26 cellular contexts compared by ENCODE assay signal in genomic region chr12:105316931-105317330, GRCh38. TPM values are rescaled to one million over a fixed set of nuclear protein-coding genes. Genes with fewer than 3 reads are reported as not detected.
DNase-seq lines count a peak whose midpoint lies in the region; ATAC-seq, FAIRE-seq and TF ChIP-seq lines count a peak whose summit lies in the region.
"Had no signal": no experiment of that assay in that cellular context is flagged by ENCODE, and none has a peak within 500 bp of the region (broad histone marks: within the 10 kb centered on the region; RNA-seq: fewer than 3 reads in every experiment).

No MANE protein-coding gene starts in this region.

- peak overlapping the region; percentile 76 for H3K4me2 ChIP-seq in IMR-90 (ENCODE audit: low read depth, low read length)
- H3K4me2 ChIP-seq in hepatocyte, result peak overlapping the region; percentile 39

- peaks cover 6 to 42% of the 10 kb centered on the region in 2 experiments; a peak in 2 of 4 replicates for H3K79me1 ChIP-seq in IMR-90 (ENCODE audit: low read depth in 1 of 2, low read length in 2 of 2)

- H3K9me2 ChIP-seq in hepatocyte (replicated peaks; ENCODE audit: insufficient read depth), result no peaks in the 10 kb centered on the region

- peak overlapping the region; percentile 96 for H3K18ac ChIP-seq in IMR-90 (ENCODE audit: low read depth, low read length)

- H3K23ac ChIP-seq in IMR-90 (ENCODE audit: low read depth, low read length), result peak overlapping the region; percentile 95

- H3K27me3 ChIP-seq in AG04450 (ENCODE audit: control insufficient read depth, insufficient read depth, low read length) (no peaks in the 10 kb centered on the region), IMR-90 (ENCODE audit: control insufficient read depth, insufficient read depth, low read length) (no peaks in the 10 kb centered on the region), hepatocyte (no peaks in the 10 kb centered on the region), pancreas (no peaks in the 10 kb centered on the region)
- H3K27me3 ChIP-seq: neutrophil, uterus had no signal

- H3K9me1 ChIP-seq in IMR-90 (ENCODE audit: insufficient read depth, low read length), result peaks cover 23% of the 10 kb centered on the region

- no peaks in the 10 kb centered on the region for H3K79me2 ChIP-seq in hepatocyte

- peak overlapping the region; percentile 95 for H3K56ac ChIP-seq in IMR-90 (ENCODE audit: extremely low read depth, insufficient read depth, low read length)

- TF ChIP-seq RAD21 in IMR-90 (IDR thresholded peaks at IDR 0.05; ENCODE audit: low read length), result no peak

- H3K27ac ChIP-seq in AG04450 (ENCODE audit: low read depth, low read length), result peak overlapping the region; percentile 88
- H3K27ac ChIP-seq in IMR-90 (ENCODE audit: insufficient read depth, low read length), result peak overlapping the region; percentile 99
- H3K27ac ChIP-seq in hepatocyte, result peak overlapping the region; percentile 94
- peak overlapping the region in 3 of 4 donors; percentile 38 to 67 (median 62) for H3K27ac ChIP-seq in pancreas
- H3K27ac ChIP-seq: cardiac muscle cell, heart right ventricle, left ventricle myocardium inferior, neutrophil, uterus had no signal

- H2BK20ac ChIP-seq in IMR-90 (ENCODE audit: low read depth, low read length), result peak overlapping the region; percentile 100

- peak overlapping the region; percentile 76 to 93 for H4K8ac ChIP-seq in IMR-90 (ENCODE audit: low read depth in 2 of 2, low read length in 2 of 2)

- ATAC-seq in IMR-90 (ENCODE audit: low read depth) (no peak), pancreas (no peak), GM19455 (IDR thresholded peaks at IDR 0.05; ENCODE audit: unreplicated experiment) (no peak), GM21526 (IDR thresholded peaks at IDR 0.05; ENCODE audit: low FRiP score, unreplicated experiment) (no peak)
- ATAC-seq: HCT116, heart right ventricle had no signal

- no peak for TF ChIP-seq POLR2A in IMR-90 (IDR thresholded peaks at IDR 0.05; ENCODE audit: low read depth, low read length)

- peak overlapping the region; percentile 97 for H3K14ac ChIP-seq in IMR-90 (replicated peaks; ENCODE audit: low read depth, low read length)

- peak overlapping the region; percentile 98 for H2BK5ac ChIP-seq in IMR-90 (ENCODE audit: low read depth, low read length, poor library complexity, severe bottlenecking)

- H3K4me3 ChIP-seq in AG04450 (ENCODE audit: low read depth, low read length), result no peak overlapping the region
- no peak overlapping the region for H3K4me3 ChIP-seq in IMR-90 (ENCODE audit: insufficient read depth, low read depth, low read length)
- no peak overlapping the region for H3K4me3 ChIP-seq in hepatocyte
- H3K4me3 ChIP-seq in pancreas, result no peak overlapping the region
- H3K4me3 ChIP-seq: cardiac muscle cell, heart right ventricle, left ventricle myocardium inferior, uterus had no signal

- H3K9ac ChIP-seq in IMR-90 (ENCODE audit: low read depth, low read length), result peak overlapping the region; percentile 71

- dilution Hi-C loops in IMR-90 (cut with HindIII; ENCODE audit: low sequenced_read_pairs, unreplicated experiment), result no loop called here

- in situ Hi-C loops in IMR-90 (cut with MboI; ENCODE audit: low sequenced_read_pairs), result no loop called here

- H2AK9ac ChIP-seq in IMR-90 (replicated peaks; ENCODE audit: low read depth, low read length, poor library complexity), result peak overlapping the region; percentile 95

- H3K36me3 ChIP-seq in IMR-90 (ENCODE audit: control insufficient read depth, insufficient read depth, low read length) (no peaks in the 10 kb centered on the region), hepatocyte (replicated peaks; ENCODE audit: insufficient read depth, low read depth) (no peaks in the 10 kb centered on the region), pancreas (no peaks in the 10 kb centered on the region)
- H3K36me3 ChIP-seq: cardiac muscle cell, heart right ventricle, left ventricle myocardium inferior, neutrophil, uterus had no signal

- H3K4me1 ChIP-seq in IMR-90 (ENCODE audit: control insufficient read depth, insufficient read depth, low read length) (peaks cover 14% of the 10 kb centered on the region), hepatocyte (ENCODE audit: insufficient read depth) (peaks cover 20% of the 10 kb centered on the region), pancreas (peaks cover 0 to 17% (median 11%) of the 10 kb centered on the region in 3 donors)
- H3K4me1 ChIP-seq: heart right ventricle, left ventricle myocardium inferior, uterus had no signal

- no TSS peak for BruUV-seq in IMR-90 (replicated peaks; lab: Mats Ljungman, UMichigan)

- peak overlapping the region; percentile 93; the same call in 2 of the 3 replicates for H2BK15ac ChIP-seq in IMR-90 (ENCODE audit: low read depth, low read length)

- H4K91ac ChIP-seq in IMR-90 (ENCODE audit: insufficient read depth, low read depth, low read length), result peak overlapping the region; percentile 99

- H2AK5ac ChIP-seq in IMR-90 (ENCODE audit: low read depth, low read length), result peak overlapping the region; percentile 98

- H2BK120ac ChIP-seq in IMR-90 (ENCODE audit: low read depth, low read length), result peak overlapping the region; percentile 99

- CTCF ChIA-PET in AG04450 (lab: Charles Lee) (no interaction called here), IMR-90 (lab: Yijun Ruan, JAX) (interaction anchor here (0.6 to 0.7 kb wide), 2 partner anchors 61 to 90 kb away, joined by 3 to 6 read pairs; no protein-coding TSS in a partner anchor)

- H4K5ac ChIP-seq in IMR-90 (ENCODE audit: low read depth, low read length), result peak overlapping the region; percentile 92

- H2AFZ ChIP-seq in IMR-90 (replicated peaks; ENCODE audit: low read length, poor library complexity) (peak overlapping the region; percentile 78), hepatocyte (no peak overlapping the region)

- TF ChIP-seq CTCF in AG04450 (IDR thresholded peaks at IDR 0.05; ENCODE audit: low read depth, low read length) (no peak), IMR-90 (conservative IDR thresholded peaks at IDR 0.05; ENCODE audit: low read depth, low read length) (no peak), hepatocyte (IDR thresholded peaks at IDR 0.05; ENCODE audit: poor library complexity) (no peak), pancreas (IDR thresholded peaks at IDR 0.05) (no peak)

- POLR2A ChIA-PET in AG04450 (lab: Yijun Ruan, JAX) (interaction anchor here (1.0 to 1.7 kb wide), 2 partner anchors 15 to 18 kb away, joined by 5 to 6 read pairs; no protein-coding TSS in a partner anchor), IMR-90 (lab: Charles Lee; ENCODE audit: unreplicated experiment) (no interaction called here)

- no peak for DNase-seq in AG04450 (ENCODE audit: low read depth, low spot score)
- no peak for DNase-seq in IMR-90
- no peak for DNase-seq in hepatocyte (ENCODE audit: low spot score)
- no peak for DNase-seq in pancreas
- DNase-seq in NCI-H146 (lab: John Stamatoyannopoulos, UW), result no peak
- DNase-seq in AG20443 (ENCODE audit: low spot score), result no peak
- DNase-seq: activated CD4-positive, CD25-positive, alpha-beta regulatory T cell; activated naive CD4-positive, alpha-beta T cell; activated T-cell treated with anti-CD3 and anti-CD28 coated beads, Interleukin-2, amount 50 U/mL, for 1 hour; amniotic stem cell; CD8-positive, alpha-beta memory T cell; GF-D8; heart right ventricle; KBM-7; left ventricle myocardium inferior; MM.1S; NCI-H1694; NCI-H69; RPMI8226; stimulated activated CD4-positive, alpha-beta T cell treated with anti-CD3 and anti-CD28 coated beads, Interleukin-12 subunit alpha, Interleukin-12 subunit beta, amount 100 ng/mL, for 4 hours; uterus had no signal

- intact Hi-C loops in IMR-90 (cut with micrococcal nuclease) (no loop called here), pancreas (cut with DNase I) (no loop called here)

- no peaks in the 10 kb centered on the region for H4K20me1 ChIP-seq in IMR-90 (ENCODE audit: insufficient read depth, low read length)
- no peaks in the 10 kb centered on the region for H4K20me1 ChIP-seq in hepatocyte (ENCODE audit: insufficient read depth, poor library complexity, severe bottlenecking)

- H3K4ac ChIP-seq in IMR-90 (ENCODE audit: low read depth, low read length), result peak overlapping the region; percentile 99

- H3K9me3 ChIP-seq in AG04450 (ENCODE audit: control insufficient read depth, insufficient read depth, low read length) (no peaks in the 10 kb centered on the region), IMR-90 (ENCODE audit: control insufficient read depth, insufficient read depth, low read length) (no peaks in the 10 kb centered on the region), hepatocyte (ENCODE audit: low read depth) (no peaks in the 10 kb centered on the region), pancreas (no peaks in the 10 kb centered on the region)
- H3K9me3 ChIP-seq: neutrophil, uterus had no signal

- FAIRE-seq in pancreas (lab: Jason Lieb, UNC), result no peak

TF ChIP-seq in IMR-90, 13 proteins besides CTCF, POLR2A, EP300 and RAD21:
- TF ChIP-seq CHD1 (IDR thresholded peaks at IDR 0.05; ENCODE audit: low read depth, low read length) (no peak), ELK1 (IDR thresholded peaks at IDR 0.05; ENCODE audit: borderline replicate concordance, low read depth, low read length) (no peak), RFX5 (IDR thresholded peaks at IDR 0.05; ENCODE audit: low read depth, low read length) (no peak)

RNA-seq across cellular contexts. Expression of gene C12orf75, which starts 13.6 kb away (rescaled TPM):
- polyA plus RNA-seq in AG04450 (2011; rRNA removed), result 252 and 350 TPM in 2 replicates
- 45.5 and 56.7 TPM in 2 replicates for polyA minus RNA-seq in AG04450 (2011; rRNA and poly(A)+ RNA removed)
- 145 and 216 TPM in 2 replicates for total RNA-seq in IMR-90 (2012; rRNA removed)
- polyA plus RNA-seq in IMR-90 (2012; rRNA removed), result 264 and 278 TPM in 2 replicates
- polyA plus RNA-seq in IMR-90 (2012; cell fraction: cytosol; rRNA removed), result 100 and 104 TPM in 2 replicates
- polyA plus RNA-seq in IMR-90 (2012; cell fraction: nucleus; rRNA removed; ENCODE audit: low replicate concordance), result 23.5 and 101 TPM in 2 replicates
- 80.9 and 92.3 TPM in 2 replicates for total RNA-seq in hepatocyte
- 95.2 and 103 TPM in 2 replicates for polyA plus RNA-seq in hepatocyte
- 10 to 100 TPM; 20.2 to 68.1 (median 37.4) TPM for total RNA-seq in pancreas
- polyA plus RNA-seq in pancreas, result 100 to 1,000 TPM in 1 of 2 donors, 10 to 100 TPM in 1; 48.5 to 104 TPM
